Comparison of ENCODE assay signal across 26 cellular contexts in genomic region chr22:47780281-47780875, GRCh38.
"Had no signal": no experiment of that assay in that cellular context is flagged by ENCODE, and none has a peak within 500 bp of the region (broad histone marks: within the 10 kb centered on the region; RNA-seq: fewer than 3 reads in every experiment).

No MANE protein-coding gene starts in this region.

- FAIRE-seq: colon, endothelial cell of umbilical vein, kidney had no signal

- H3K27ac Mint-ChIP-seq: memory B cell; mesothelial cell of epicardium; naive B cell; natural killer cell treated with Interleukin-12 subunit alpha and Interleukin-12 subunit beta and Interleukin-15 and Interleukin-18, amount 100 ng/mL, for 72 hours; stimulated activated effector memory CD8-positive, alpha-beta T cell treated with anti-CD3 and anti-CD28 coated beads, Interleukin-12 subunit alpha, Interleukin-12 subunit beta, amount 100 ng/mL, for 72 hours; type B pancreatic cell had no signal

- H3K4me1 ChIP-seq: psoas muscle, sigmoid colon, stomach, testis, tibial artery had no signal

- H3K4me3 ChIP-seq: esophagus squamous epithelium, lung, mucosa of descending colon, psoas muscle, sigmoid colon, stomach, testis, tibial artery had no signal

- H3K36me3 Mint-ChIP-seq: memory B cell; mesothelial cell of epicardium; naive B cell; natural killer cell treated with Interleukin-12 subunit alpha and Interleukin-12 subunit beta and Interleukin-15 and Interleukin-18, amount 100 ng/mL, for 72 hours; stimulated activated effector memory CD8-positive, alpha-beta T cell treated with anti-CD3 and anti-CD28 coated beads, Interleukin-12 subunit alpha, Interleukin-12 subunit beta, amount 100 ng/mL, for 72 hours; type B pancreatic cell had no signal

- H3K9me3 ChIP-seq: mucosa of descending colon, psoas muscle, sigmoid colon, testis had no signal

- H3K27ac ChIP-seq: esophagus squamous epithelium, psoas muscle, sigmoid colon, stomach, testis, tibial artery had no signal

- H3K4me3 Mint-ChIP-seq: memory B cell; mesothelial cell of epicardium; naive B cell; natural killer cell treated with Interleukin-12 subunit alpha and Interleukin-12 subunit beta and Interleukin-15 and Interleukin-18, amount 100 ng/mL, for 72 hours; neural crest cell; stimulated activated effector memory CD8-positive, alpha-beta T cell treated with anti-CD3 and anti-CD28 coated beads, Interleukin-12 subunit alpha, Interleukin-12 subunit beta, amount 100 ng/mL, for 72 hours; type B pancreatic cell had no signal

- DNase-seq: cerebellar nuclear complex; effector memory CD4-positive, alpha-beta T cell; esophagus squamous epithelium; foreskin melanocyte; mucosa of descending colon; naive B cell; psoas muscle; right cardiac atrium; sigmoid colon; stimulated activated CD4-positive, alpha-beta T cell treated with anti-CD3 and anti-CD28 coated beads, Interleukin-2, amount 100 ng/mL, for 24 hours; stimulated activated CD4-positive, alpha-beta T cell treated with anti-CD3 and anti-CD28 coated beads, Interleukin-4, amount 100 ng/mL, for 24 hours; stimulated activated naive CD4-positive, alpha-beta T cell treated with Interleukin-2 at 50 U/mL for 16 hours; stomach; testis; tibial artery had no signal

- ATAC-seq: left lobe of liver; mucosa of descending colon; natural killer cell treated with Interleukin-12 subunit alpha and Interleukin-12 subunit beta and Interleukin-15 and Interleukin-18, amount 100 ng/mL, for 72 hours; psoas muscle; right cardiac atrium; stimulated activated effector memory CD8-positive, alpha-beta T cell treated with anti-CD3 and anti-CD28 coated beads, Interleukin-12 subunit alpha, Interleukin-12 subunit beta, amount 100 ng/mL, for 72 hours had no signal

- H3K4me1 Mint-ChIP-seq: memory B cell; mesothelial cell of epicardium; neural crest cell; stimulated activated effector memory CD8-positive, alpha-beta T cell treated with anti-CD3 and anti-CD28 coated beads, Interleukin-12 subunit alpha, Interleukin-12 subunit beta, amount 100 ng/mL, for 72 hours had no signal

- H3K9me3 Mint-ChIP-seq: memory B cell; mesothelial cell of epicardium; natural killer cell treated with Interleukin-12 subunit alpha and Interleukin-12 subunit beta and Interleukin-15 and Interleukin-18, amount 100 ng/mL, for 72 hours; stimulated activated effector memory CD8-positive, alpha-beta T cell treated with anti-CD3 and anti-CD28 coated beads, Interleukin-12 subunit alpha, Interleukin-12 subunit beta, amount 100 ng/mL, for 72 hours; type B pancreatic cell had no signal

- H3K27me3 ChIP-seq: testis had no signal

- H3K36me3 ChIP-seq: esophagus squamous epithelium, sigmoid colon, stomach, tibial artery had no signal
